In genomic region chr5:14812166-14812565, GRCh38 we compare ENCODE assay signal across 25 cellular contexts. TPM values are rescaled to one million over a fixed set of nuclear protein-coding genes. Genes with fewer than 3 reads are reported as not detected.
DNase-seq lines count a peak whose midpoint lies in the region; ATAC-seq, FAIRE-seq and TF ChIP-seq lines count a peak whose summit lies in the region.
"Had no signal": no experiment of that assay in that cellular context is flagged by ENCODE, and none has a peak within 500 bp of the region (broad histone marks: within the 10 kb centered on the region; RNA-seq: fewer than 3 reads in every experiment).

No MANE protein-coding gene starts in this region.

- no peak for FAIRE-seq in GM12878 (lab: Jason Lieb, UNC)
- FAIRE-seq: astrocyte, keratinocyte had no signal

- H3K4me3 ChIP-seq in GM12878 = no peak overlapping the region
- H3K4me3 ChIP-seq in psoas muscle = no peak overlapping the region
- H3K4me3 ChIP-seq in HAP-1 = no peak overlapping the region
- H3K4me3 ChIP-seq: SJSA1, smooth muscle cell, suprapubic skin had no signal

- H3K36me3 Mint-ChIP-seq in T-helper 2 cell treated with Interferon-gamma antibody and Interleukin-4, amounts not matched to agents 5 μg/mL and 100 μg/mL, for 36 hours (ENCODE audit: low read depth) = peaks cover 15% of the 10 kb centered on the region
- H3K36me3 Mint-ChIP-seq in IgD-negative memory B cell = peaks cover 1% of the 10 kb centered on the region

- H3K4me2 ChIP-seq in GM12878 (ENCODE audit: control insufficient read depth, insufficient read depth) = peak overlapping the region; percentile 44; the same call in 1 of the 2 replicates
- H3K4me2 ChIP-seq: smooth muscle cell had no signal

- TF ChIP-seq EP300 in GM12878 (IDR thresholded peaks at IDR 0.05; ENCODE audit: borderline replicate concordance in 1 of 2, control insufficient read depth in 1 of 2, low read depth in 2 of 2, low read length in 2 of 2) = no peak

- TF ChIP-seq CTCF in GM12878 (IDR thresholded peaks at IDR 0.05 in 2 of 3, conservative IDR thresholded peaks at IDR 0.05 in 1 of 3; ENCODE audit: control insufficient read depth in 2 of 3, extremely low read depth in 1 of 3, insufficient read depth in 1 of 3, low read depth in 3 of 3, low read length in 3 of 3) = no peak
- TF ChIP-seq CTCF in psoas muscle (IDR thresholded peaks at IDR 0.05) = no peak

- H3K27ac ChIP-seq in GM12878 (ENCODE audit: control insufficient read depth, insufficient read depth) = no peak overlapping the region
- H3K27ac ChIP-seq in psoas muscle = peak overlapping the region; percentile 60
- H3K27ac ChIP-seq: SJSA1, suprapubic skin had no signal

- 89% methylated on average over 5 of the region's 5 CpGs for WGBS in GM12878 (ENCODE audit: insufficient coverage, insufficient replicate concordance, low lambda C conversion rate, missing lambda C conversion rate)
- 47 to 90% (median 64%) methylated on average over 5 of the region's 5 CpGs for WGBS in psoas muscle, 3 donors

- BruUV-seq in GM12878 (replicated peaks; lab: Mats Ljungman, UMichigan) = no TSS peak

- H3K4me3 Mint-ChIP-seq in T-helper 2 cell treated with Interferon-gamma antibody and Interleukin-4, amounts not matched to agents 5 μg/mL and 100 μg/mL, for 36 hours = no peak overlapping the region
- peak overlapping the region in 2 of 4 donors; percentile 19 to 71 for H3K4me3 Mint-ChIP-seq in IgD-negative memory B cell
- H3K4me3 Mint-ChIP-seq: activated CD4-positive, alpha-beta T cell treated with anti-CD3 and anti-CD28 coated beads, Interleukin-2, amount 10 ng/mL, durations not matched to agents 7 days and 5 days; activated T-helper 1 cell treated with anti-CD3 and anti-CD28 coated beads, Interleukin-12 subunit alpha, Interleukin-12 subunit beta, Interleukin-2, Interleukin-4 antibody, amounts not matched to agents 30 ng/mL and 10 ng/mL and 1 ng/mL, durations not matched to agents 14 hours and 24 hours and 36 hours had no signal

- POLR2A ChIA-PET in GM12878 (lab: Charles Lee) = interaction anchor here (0.6 to 0.7 kb wide), 2 partner anchors 8 to 102 kb away, joined by 4 to 5 read pairs; no protein-coding TSS in a partner anchor

- peaks cover 19% of the 10 kb centered on the region for H3K4me1 ChIP-seq in GM12878 (ENCODE audit: control insufficient read depth, insufficient read depth, low read length)
- peaks cover 55% of the 10 kb centered on the region for H3K4me1 ChIP-seq in psoas muscle
- H3K4me1 ChIP-seq in HAP-1 = no peaks in the 10 kb centered on the region

- no peaks in the 10 kb centered on the region for H3K27me3 Mint-ChIP-seq in T-helper 2 cell treated with Interferon-gamma antibody and Interleukin-4, amounts not matched to agents 5 μg/mL and 100 μg/mL, for 36 hours (ENCODE audit: low read depth)
- H3K27me3 Mint-ChIP-seq in IgD-negative memory B cell = no peaks in the 10 kb centered on the region
- H3K27me3 Mint-ChIP-seq: activated CD4-positive, alpha-beta T cell treated with anti-CD3 and anti-CD28 coated beads, Interleukin-2, amount 10 ng/mL, durations not matched to agents 7 days and 5 days had no signal

- intact Hi-C loops in GM12878 (cut with micrococcal nuclease; ENCODE audit: unreplicated experiment) (loop anchor here (5.0 kb wide), 1 partner anchor 135 kb away; no protein-coding TSS in a partner anchor), psoas muscle (cut with DNase I) (no loop called here), cardiac septum (cut with DNase I) (no loop called here)

- no peak overlapping the region for H3K9ac ChIP-seq in GM12878 (ENCODE audit: control insufficient read depth, insufficient read depth, low read length)

- H3K27me3 ChIP-seq in GM12878 (replicated peaks in 1 of 2; ENCODE audit: control insufficient read depth in 2 of 2, insufficient read depth in 2 of 2, low read length in 1 of 2) (no peaks in the 10 kb centered on the region), psoas muscle (ENCODE audit: insufficient read depth in 3 of 3, low read length in 2 of 3) (no peaks in the 10 kb centered on the region), HAP-1 (ENCODE audit: low read depth) (no peaks in the 10 kb centered on the region)
- H3K27me3 ChIP-seq: SJSA1, suprapubic skin had no signal

- H3K9me3 Mint-ChIP-seq in T-helper 2 cell treated with Interferon-gamma antibody and Interleukin-4, amounts not matched to agents 5 μg/mL and 100 μg/mL, for 36 hours = no peaks in the 10 kb centered on the region
- no peaks in the 10 kb centered on the region for H3K9me3 Mint-ChIP-seq in IgD-negative memory B cell
- H3K9me3 Mint-ChIP-seq: activated CD4-positive, alpha-beta T cell treated with anti-CD3 and anti-CD28 coated beads, Interleukin-2, amount 10 ng/mL, durations not matched to agents 7 days and 5 days; activated T-helper 1 cell treated with anti-CD3 and anti-CD28 coated beads, Interleukin-12 subunit alpha, Interleukin-12 subunit beta, Interleukin-2, Interleukin-4 antibody, amounts not matched to agents 30 ng/mL and 10 ng/mL and 1 ng/mL, durations not matched to agents 14 hours and 24 hours and 36 hours had no signal

- H3K9me3 ChIP-seq in GM12878 (replicated peaks; ENCODE audit: control insufficient read depth, insufficient read depth, low read length) (no peaks in the 10 kb centered on the region), psoas muscle (no peaks in the 10 kb centered on the region), HAP-1 (no peaks in the 10 kb centered on the region)
- H3K9me3 ChIP-seq: SJSA1, suprapubic skin had no signal

- H3K36me3 ChIP-seq in GM12878 (ENCODE audit: control insufficient read depth in 2 of 2, insufficient read depth in 2 of 2, low read length in 1 of 2) (no peaks in the 10 kb centered on the region), psoas muscle (ENCODE audit: insufficient read depth in 1 of 2, low read depth in 1 of 2) (no peaks in the 10 kb centered on the region), HAP-1 (replicated peaks) (no peaks in the 10 kb centered on the region)
- H3K36me3 ChIP-seq: SJSA1, suprapubic skin had no signal

- H3K79me2 ChIP-seq in GM12878 (ENCODE audit: control insufficient read depth, insufficient read depth, low read length) = no peaks in the 10 kb centered on the region

- DNase-seq in T-helper 2 cell treated with Interferon-gamma antibody and Interleukin-4, amounts not matched to agents 5 μg/mL and 100 μg/mL, for 36 hours (ENCODE audit: low spot score) = no peak
- DNase-seq in T-helper 2 cell (no peak), GM12878 (ENCODE audit: low read depth, low spot score) (no peak), psoas muscle (no peak), cardiac septum (ENCODE audit: low spot score) (no peak), HAP-1 (ENCODE audit: low spot score in 2 of 2) (no peak)
- DNase-seq: 8988T; activated CD4-positive, alpha-beta T cell treated with anti-CD3 and anti-CD28 coated beads, Interleukin-2, amount 10 ng/mL, durations not matched to agents 7 days and 5 days; AML-193; Calu3; central memory CD4-positive, alpha-beta T cell; NCI-H1436; NCI-H2171; NCI-H524 treated with DMSO at 0.1 percent for 48 hours; occipital lobe; stimulated activated CD4-positive, alpha-beta T cell treated with anti-CD3 and anti-CD28 coated beads, Interleukin-2, amount 100 ng/mL, for 24 hours had no signal

- in situ Hi-C loops in GM12878 (cut with MboI) (no loop called here), HAP-1 (cut with MboI; ENCODE audit: low sequenced_read_pairs) (no loop called here)

- CTCF ChIA-PET in GM12878 (lab: Yijun Ruan, JAX) = interaction anchor here (1.0 kb wide), 1 partner anchor 9 kb away, joined by 3 read pairs; no protein-coding TSS in a partner anchor

- TF ChIP-seq POLR2A in GM12878 (IDR thresholded peaks at IDR 0.05; ENCODE audit: low read depth, low read length) = no peak

- H3K4me1 Mint-ChIP-seq in T-helper 2 cell treated with Interferon-gamma antibody and Interleukin-4, amounts not matched to agents 5 μg/mL and 100 μg/mL, for 36 hours (ENCODE audit: low read depth) = peaks cover 48% of the 10 kb centered on the region
- H3K4me1 Mint-ChIP-seq in IgD-negative memory B cell = peaks cover 36 to 48% (median 43%) of the 10 kb centered on the region in 3 donors

- RAD21 ChIA-PET in GM12878 (lab: Charles Lee; ENCODE audit: unreplicated experiment) = interaction anchor here (0.6 kb wide), 1 partner anchor 302 kb away, joined by 4 read pairs; no protein-coding TSS in a partner anchor

- no peaks in the 10 kb centered on the region for H4K20me1 ChIP-seq in GM12878 (ENCODE audit: control insufficient read depth, insufficient read depth)

- H3K27ac Mint-ChIP-seq in T-helper 2 cell treated with Interferon-gamma antibody and Interleukin-4, amounts not matched to agents 5 μg/mL and 100 μg/mL, for 36 hours = peak overlapping the region; percentile 21
- H3K27ac Mint-ChIP-seq in IgD-negative memory B cell = peak overlapping the region; percentile 2 to 84 (median 12)
- H3K27ac Mint-ChIP-seq: activated T-helper 1 cell treated with anti-CD3 and anti-CD28 coated beads, Interleukin-12 subunit alpha, Interleukin-12 subunit beta, Interleukin-2, Interleukin-4 antibody, amounts not matched to agents 30 ng/mL and 10 ng/mL and 1 ng/mL, durations not matched to agents 14 hours and 24 hours and 36 hours had no signal

- H2AFZ ChIP-seq in GM12878 (ENCODE audit: control insufficient read depth, low read depth, low read length) = no peak overlapping the region; the same call in 1 of the 2 replicates

- SMC1A ChIA-PET in GM12878 (lab: Charles Lee; ENCODE audit: uncharacterized antibody, unreplicated experiment) = interaction anchor here (0.6 to 3.5 kb wide), 3 partner anchors 13 to 51 kb away, joined by 3 to 18 read pairs (median 4); no protein-coding TSS in a partner anchor

- ATAC-seq in GM12878 (no peak), psoas muscle (peak in 3 of 4 donors; percentile 39 to 57 (median 40)), GM19397 (IDR thresholded peaks at IDR 0.05; ENCODE audit: unreplicated experiment) (no peak)
- ATAC-seq: activated naive CD4-positive, alpha-beta T cell treated with anti-CD3 and anti-CD28 coated beads, Interleukin-2, amount 50 U/mL, for 72 hours had no signal

- no peak for TF ChIP-seq RAD21 in GM12878 (IDR thresholded peaks at IDR 0.05; ENCODE audit: insufficient read depth, low read depth, low read length)

RNA-seq across cellular contexts. Expression of gene ANKH, which starts 59.4 kb away (rescaled TPM):
- 18.4 TPM for polyA plus RNA-seq in IgD-negative memory B cell
- total RNA-seq in GM12878 (2013; cell fraction: nucleolus; rRNA removed) = 43.9 and 52.0 TPM in 2 replicates
- 8.9 and 11.5 TPM in 2 replicates for total RNA-seq in GM12878 (2014; rRNA removed)
- 17.4 and 17.6 TPM in 2 replicates for total RNA-seq in GM12878 (2014; rRNA removed; fragmentation: Illumina TruSeq; extraction: Trizol)
- 43.9 and 49.2 TPM in 2 replicates for total RNA-seq in GM12878 (2021)
- polyA plus RNA-seq in GM12878 (2011; ENCODE audit: low read depth) = 5.6 TPM
- polyA plus RNA-seq in GM12878 (2011; rRNA removed) = 21.1 and 23.9 TPM in 2 replicates
- 27.8 and 34.6 TPM in 2 replicates for polyA plus RNA-seq in GM12878 (2011; cell fraction: cytosol; rRNA removed)
- 20.7 and 21.9 TPM in 2 replicates for polyA plus RNA-seq in GM12878 (2011; cell fraction: nucleus; rRNA removed)
- polyA plus RNA-seq in GM12878 (2012) = 11.3 and 14.3 TPM in 2 replicates
- polyA plus RNA-seq in GM12878 (2014; fragmentation: Illumina TruSeq; extraction: Trizol) = 25.3 and 25.9 TPM in 2 replicates
- polyA plus RNA-seq in GM12878 (2014; fragmentation: Nextera tagmentation; extraction: Ambion mirVana) = 1 to 10 TPM; 3.8 to 5.1 TPM
- 21.9 and 25.5 TPM in 2 replicates for polyA plus RNA-seq in GM12878 (2014; rRNA removed)
- 10 to 100 TPM in 1 of 2 experiments, 1 to 10 TPM in 1; 2.1 to 11.5 TPM for polyA plus RNA-seq in GM12878 (2016; fragmentation: Nextera tagmentation; extraction: Ambion mirVana)
- 23.4 and 27.2 TPM in 2 replicates for polyA minus RNA-seq in GM12878 (2011; rRNA and poly(A)+ RNA removed)
- polyA minus RNA-seq in GM12878 (2011; cell fraction: cytosol; rRNA and poly(A)+ RNA removed) = 13.6 and 18.4 TPM in 2 replicates
- 21.5 and 42.4 TPM in 2 replicates for polyA minus RNA-seq in GM12878 (2011; cell fraction: nucleus; rRNA and poly(A)+ RNA removed)
- 10 to 100 TPM; 63.0 to 92.8 (median 76.8) TPM for total RNA-seq in psoas muscle
- polyA plus RNA-seq in psoas muscle = 10 to 100 TPM; 24.0 to 60.6 (median 37.8) TPM
- total RNA-seq in cardiac septum = 233 TPM

Comparison
In these comparisons a context has a peak if more than half of its experiments do, and no peak if none do; other contexts are left out.
1. ATAC-seq: peak in psoas muscle (3 of 4); none in GM12878 (single experiment) and GM19397 (single experiment).